In the genomic region with DNA sequence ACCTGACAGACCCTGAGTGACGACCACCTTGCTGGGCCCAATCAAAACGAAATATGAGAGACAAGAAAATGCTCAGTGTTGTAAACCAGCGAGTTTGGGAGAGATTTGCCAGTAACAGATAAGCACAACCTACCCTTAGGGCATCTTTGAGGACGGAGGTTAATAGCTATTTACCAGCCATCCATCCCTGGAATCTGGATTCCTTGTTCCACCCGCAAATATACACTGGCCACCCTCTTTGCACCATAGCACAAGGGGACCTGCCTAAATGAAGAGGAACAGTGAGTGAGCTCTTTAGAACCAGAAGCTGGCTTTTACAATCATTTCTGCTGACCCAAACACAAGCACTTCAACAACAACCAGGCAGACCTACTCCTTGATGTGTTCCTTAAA, we compare ENCODE assay signal across 9 cellular contexts. TPM values are rescaled to one million over a fixed set of nuclear protein-coding genes. Genes with fewer than 3 reads are reported as not detected.
DNase-seq lines count a peak whose midpoint lies in the region; ATAC-seq and TF ChIP-seq lines count a peak whose summit lies in the region.
"Had no signal": no experiment of that assay in that cellular context is flagged by ENCODE, and none has a peak within 500 bp of the region (broad histone marks: within the 10 kb centered on the region; RNA-seq: fewer than 3 reads in every experiment).

No MANE protein-coding gene starts in this region.

- H3K9me3 ChIP-seq in Panc1 (ENCODE audit: control insufficient read depth, insufficient read depth, low read depth, low read length), result peaks cover 8% of the 10 kb centered on the region; the same call in 1 of the 2 replicates

- intact Hi-C loops in Panc1 (cut with micrococcal nuclease; ENCODE audit: unreplicated experiment), result no loop called here

- no peaks in the 10 kb centered on the region for H3K27me3 ChIP-seq in GM06990 (replicated peaks; ENCODE audit: control insufficient read depth, insufficient read depth, low read length)
- H3K27me3 ChIP-seq in Panc1 (ENCODE audit: control insufficient read depth, insufficient read depth, low read length), result no peaks in the 10 kb centered on the region

- POLR2A ChIA-PET in Panc1 (lab: Charles Lee), result interaction anchor here (0.5 kb wide), 1 partner anchor 35 kb away, joined by 5 read pairs; no protein-coding TSS in a partner anchor

- DNase-seq in GM06990 (ENCODE audit: extremely low read depth, insufficient read length) (no peak), Panc1 (ENCODE audit: low read depth, low spot score) (no peak), fibroblast of pulmonary artery (ENCODE audit: low read depth) (no peak), pons (ENCODE audit: low spot score) (peak; percentile 12), NCI-H2029 treated with DMSO at 0.1 percent for 48 hours (lab: John Stamatoyannopoulos, UW) (no peak), GM10266 (ENCODE audit: extremely low spot score) (no peak)
- DNase-seq in stimulated activated CD4-positive, alpha-beta T cell treated with anti-CD3 and anti-CD28 coated beads, Interleukin-4, amount 100 ng/mL, for 1 hour, result no peak

- TF ChIP-seq CTCF in GM06990 (IDR thresholded peaks at IDR 0.05; ENCODE audit: insufficient read depth, low read length, poor library complexity, severe bottlenecking), result no peak
- no peak for TF ChIP-seq CTCF in Panc1 (IDR thresholded peaks at IDR 0.05)
- no peak for TF ChIP-seq CTCF in fibroblast of pulmonary artery (IDR thresholded peaks at IDR 0.05; ENCODE audit: low read length, missing control alignments)
- no peak for TF ChIP-seq CTCF in GM10266 (IDR thresholded peaks at IDR 0.05; ENCODE audit: control insufficient read depth, insufficient read depth, low read depth, missing control alignments)

- in situ Hi-C loops in Panc1 (cut with HindIII; ENCODE audit: low pct_unique_long_range_greater_than_20kb, low sequenced_read_pairs), result no loop called here

- H3K36me3 ChIP-seq in GM06990 (ENCODE audit: control insufficient read depth, insufficient read depth, low read length), result no peaks in the 10 kb centered on the region
- H3K36me3 ChIP-seq in Panc1 (ENCODE audit: control insufficient read depth, insufficient read depth, low read length), result no peaks in the 10 kb centered on the region

- H3K27ac ChIP-seq in Panc1 (ENCODE audit: low read length), result peak overlapping the region; percentile 83

- CTCF ChIA-PET in Panc1 (lab: Charles Lee), result interaction anchor here (0.6 kb wide), 1 partner anchor 23 kb away, joined by 4 read pairs; no protein-coding TSS in a partner anchor

- H3K4me3 ChIP-seq in GM06990 (replicated peaks; ENCODE audit: low read depth, low read length) (peak overlapping the region; percentile 72), Panc1 (ENCODE audit: low read depth in 2 of 2, low read length in 2 of 2) (peak overlapping the region; percentile 75 to 81), fibroblast of pulmonary artery (replicated peaks; ENCODE audit: low read depth, low read length) (peak overlapping the region; percentile 67)

- BruUV-seq in Panc1 (replicated peaks; lab: Mats Ljungman, UMichigan), result no TSS peak

- ATAC-seq in Panc1 (0 out of 2 replicates have a peak, but pooled peaks have one; percentile 0), GM18519 (IDR thresholded peaks at IDR 0.05; ENCODE audit: low FRiP score, unreplicated experiment) (no peak)

- peaks cover 48% of the 10 kb centered on the region for H3K4me1 ChIP-seq in Panc1 (ENCODE audit: control insufficient read depth, insufficient read depth, low read length)

RNA-seq across cellular contexts. Expression of a gene that starts 0.7 kb away (rescaled TPM):
- 89.3 TPM for total RNA-seq in Panc1 (2021; ENCODE audit: unreplicated experiment)
- 47.3 TPM for polyA plus RNA-seq in Panc1 (2012; ENCODE audit: insufficient read length)

RNA-seq across cellular contexts. Expression of a gene that starts 29.9 kb away (rescaled TPM):
- not detected for total RNA-seq in Panc1 (2021; ENCODE audit: unreplicated experiment)
- not detected for polyA plus RNA-seq in Panc1 (2012; ENCODE audit: insufficient read length)
- total RNA-seq: frontal cortex had no signal

RNA-seq across cellular contexts. Expression of a gene that starts 41.9 kb away (rescaled TPM):
- total RNA-seq in Panc1 (2021; ENCODE audit: unreplicated experiment), result 179 TPM
- 131 TPM for polyA plus RNA-seq in Panc1 (2012; ENCODE audit: insufficient read length)

RNA-seq across cellular contexts. Expression of a gene that starts 53.7 kb away (rescaled TPM):
- total RNA-seq in Panc1 (2021; ENCODE audit: unreplicated experiment), result 8.2 TPM
- 2.9 TPM for polyA plus RNA-seq in Panc1 (2012; ENCODE audit: insufficient read length)
